Comparison of ENCODE assay signal across 14 cellular contexts in genomic region chr17:64502021-64502420, GRCh38. TPM values are rescaled to one million over a fixed set of nuclear protein-coding genes. Genes with fewer than 3 reads are reported as not detected.
DNase-seq lines count a peak whose midpoint lies in the region; ATAC-seq lines count a peak whose summit lies in the region.
"Had no signal": no experiment of that assay in that cellular context is flagged by ENCODE, and none has a peak within 500 bp of the region (broad histone marks: within the 10 kb centered on the region; RNA-seq: fewer than 3 reads in every experiment).

No MANE protein-coding gene starts in this region.

- intact Hi-C loops in right cardiac atrium (cut with DNase I), result no loop called here

- H3K4me1 ChIP-seq in SJSA1 (replicated peaks) (peaks cover 39% of the 10 kb centered on the region), skeletal muscle satellite cell (ENCODE audit: control insufficient read depth, insufficient read depth, low read length) (peaks cover 65% of the 10 kb centered on the region), right cardiac atrium (ENCODE audit: control insufficient read depth, insufficient read depth, low read length) (peaks cover 3% of the 10 kb centered on the region)
- H3K4me1 ChIP-seq in effector memory CD4-positive, alpha-beta T cell (ENCODE audit: control insufficient read depth, insufficient read depth, low read length, poor library complexity, severe bottlenecking), result peaks cover 32% of the 10 kb centered on the region

- ATAC-seq in right cardiac atrium, result no peak
- ATAC-seq: gastrocnemius medialis, left colon had no signal

- H3K27ac Mint-ChIP-seq in activated CD4-positive, alpha-beta T cell treated with anti-CD3 and anti-CD28 coated beads, Interleukin-2, amount 10 ng/mL, durations not matched to agents 7 days and 5 days, result peak overlapping the region; percentile 54

- no peaks in the 10 kb centered on the region for H3K27me3 Mint-ChIP-seq in activated CD4-positive, alpha-beta T cell treated with anti-CD3 and anti-CD28 coated beads, Interleukin-2, amount 10 ng/mL, durations not matched to agents 7 days and 5 days

- H3K36me3 ChIP-seq in SJSA1 (peaks cover 90% of the 10 kb centered on the region), skeletal muscle satellite cell (ENCODE audit: insufficient read depth, low read length) (peaks cover 82% of the 10 kb centered on the region)
- peaks cover 77% of the 10 kb centered on the region for H3K36me3 ChIP-seq in effector memory CD4-positive, alpha-beta T cell (ENCODE audit: control insufficient read depth, insufficient read depth, low read length)

- H3K9me3 ChIP-seq in SJSA1 (replicated peaks), result no peaks in the 10 kb centered on the region
- H3K9me3 ChIP-seq in effector memory CD4-positive, alpha-beta T cell (ENCODE audit: control insufficient read depth, low read length), result no peaks in the 10 kb centered on the region
- no peaks in the 10 kb centered on the region for H3K9me3 ChIP-seq in skeletal muscle satellite cell (replicated peaks; ENCODE audit: low read length)
- no peaks in the 10 kb centered on the region for H3K9me3 ChIP-seq in right cardiac atrium (ENCODE audit: control insufficient read depth, low read length)
- H3K9me3 ChIP-seq: gastrocnemius medialis had no signal

- H3K27me3 ChIP-seq in SJSA1 (replicated peaks) (no peaks in the 10 kb centered on the region), skeletal muscle satellite cell (ENCODE audit: control insufficient read depth, insufficient read depth, low read length) (no peaks in the 10 kb centered on the region), right cardiac atrium (ENCODE audit: control insufficient read depth, insufficient read depth) (no peaks in the 10 kb centered on the region)
- no peaks in the 10 kb centered on the region for H3K27me3 ChIP-seq in effector memory CD4-positive, alpha-beta T cell (replicated peaks; ENCODE audit: control insufficient read depth, insufficient read depth, low read length, poor library complexity, severe bottlenecking)
- H3K27me3 ChIP-seq: gastrocnemius medialis had no signal

- CTCF ChIA-PET in activated CD4-positive, alpha-beta T cell treated with anti-CD3 and anti-CD28 coated beads, Interleukin-2, amount 10 ng/mL, durations not matched to agents 7 days and 5 days (lab: Charles Lee), result interaction anchor here (1.5 kb wide), 1 partner anchor 10 kb away, joined by 7 read pairs; no protein-coding TSS in a partner anchor

- peaks cover 81% of the 10 kb centered on the region for H3K36me3 Mint-ChIP-seq in activated CD4-positive, alpha-beta T cell treated with anti-CD3 and anti-CD28 coated beads, Interleukin-2, amount 10 ng/mL, durations not matched to agents 7 days and 5 days (ENCODE audit: low read depth)

- H3K27ac ChIP-seq in SJSA1, result peak overlapping the region; percentile 6; the same call in 1 of the 2 replicates
- H3K27ac ChIP-seq in effector memory CD4-positive, alpha-beta T cell (ENCODE audit: insufficient read depth, low read length, poor library complexity, severe bottlenecking), result peak overlapping the region; percentile 31
- no peak overlapping the region for H3K27ac ChIP-seq in right cardiac atrium (ENCODE audit: low read length)

- no peak overlapping the region for H3K4me3 ChIP-seq in SJSA1
- H3K4me3 ChIP-seq in effector memory CD4-positive, alpha-beta T cell (ENCODE audit: insufficient read depth, low read depth, low read length, poor library complexity, severe bottlenecking), result no peak overlapping the region
- no peak overlapping the region for H3K4me3 ChIP-seq in skeletal muscle satellite cell (ENCODE audit: low read length)
- H3K4me3 ChIP-seq in right cardiac atrium (ENCODE audit: low read length), result no peak overlapping the region
- H3K4me3 ChIP-seq: gastrocnemius medialis had no signal

- no peak overlapping the region for H3K9ac ChIP-seq in skeletal muscle satellite cell (ENCODE audit: low read depth, low read length)

- no peaks in the 10 kb centered on the region for H3K9me3 Mint-ChIP-seq in activated CD4-positive, alpha-beta T cell treated with anti-CD3 and anti-CD28 coated beads, Interleukin-2, amount 10 ng/mL, durations not matched to agents 7 days and 5 days

- 66% methylated on average over 3 of the region's 3 CpGs for WGBS in right cardiac atrium

- POLR2A ChIA-PET in activated CD4-positive, alpha-beta T cell treated with anti-CD3 and anti-CD28 coated beads, Interleukin-2, amount 10 ng/mL, durations not matched to agents 7 days and 5 days (lab: Charles Lee), result interaction anchor here (0.7 kb wide), 1 partner anchor 9 kb away, joined by 3 read pairs; no protein-coding TSS in a partner anchor

- no peak for DNase-seq in activated CD4-positive, alpha-beta T cell treated with anti-CD3 and anti-CD28 coated beads, Interleukin-2, amount 10 ng/mL, durations not matched to agents 7 days and 5 days
- DNase-seq in activated CD4-positive, alpha-beta T cell treated with anti-CD3 and anti-CD28 coated beads for 4 hours, result no peak
- DNase-seq in SJSA1 (ENCODE audit: low read depth in 1 of 2, low spot score in 2 of 2) (no peak), SKM-1 (lab: John Stamatoyannopoulos, UW; ENCODE audit: unreplicated experiment) (no peak), right cardiac atrium (no peak)
- DNase-seq in effector memory CD4-positive, alpha-beta T cell, result no peak
- DNase-seq in activated effector memory CD4-positive, alpha-beta T cell treated with anti-CD3 and anti-CD28 coated beads, Interleukin-2, amount 50 U/mL, for 16 hours, result no peak
- DNase-seq: activated CD8-positive, alpha-beta memory T cell treated with anti-CD3 and anti-CD28 coated beads, Interleukin-2, amount 50 U/mL, for 48 hours; gastrocnemius medialis; left colon; MV-4-11; NCI-H526; occipital lobe had no signal

- peaks cover 72% of the 10 kb centered on the region for H3K4me1 Mint-ChIP-seq in activated CD4-positive, alpha-beta T cell treated with anti-CD3 and anti-CD28 coated beads, Interleukin-2, amount 10 ng/mL, durations not matched to agents 7 days and 5 days

- H3K4me3 Mint-ChIP-seq in activated CD4-positive, alpha-beta T cell treated with anti-CD3 and anti-CD28 coated beads, Interleukin-2, amount 10 ng/mL, durations not matched to agents 7 days and 5 days, result no peak overlapping the region

- peak overlapping the region; percentile 82 for H3K4me2 ChIP-seq in skeletal muscle satellite cell (ENCODE audit: low read length)

RNA-seq across cellular contexts. Expression of gene DDX5, which starts 4.1 kb away (rescaled TPM):
- total RNA-seq in activated CD4-positive, alpha-beta T cell treated with anti-CD3 and anti-CD28 coated beads, Interleukin-2, amount 10 ng/mL, durations not matched to agents 7 days and 5 days, result 100 to 1,000 TPM; 797 to 802 TPM
- 306 and 463 TPM in 2 replicates for total RNA-seq in SJSA1 (2014; rRNA removed; shearing (Covaris generic))
- total RNA-seq in skeletal muscle satellite cell (2012; rRNA removed), result 240 and 255 TPM in 2 replicates
- total RNA-seq in right cardiac atrium, result 100 to 1,000 TPM; 366 to 573 (median 420) TPM
- 312 TPM for polyA plus RNA-seq in right cardiac atrium

RNA-seq across cellular contexts. Expression of gene CEP95, which starts 4.8 kb away (rescaled TPM):
- 10 to 100 TPM; 45.4 to 48.1 TPM for total RNA-seq in activated CD4-positive, alpha-beta T cell treated with anti-CD3 and anti-CD28 coated beads, Interleukin-2, amount 10 ng/mL, durations not matched to agents 7 days and 5 days
- total RNA-seq in SJSA1 (2014; rRNA removed; shearing (Covaris generic)), result 32.5 and 36.7 TPM in 2 replicates
- total RNA-seq in skeletal muscle satellite cell (2012; rRNA removed), result 12.9 and 17.5 TPM in 2 replicates
- total RNA-seq in right cardiac atrium, result 10 to 100 TPM; 16.3 to 23.3 (median 19.4) TPM
- 15.6 TPM for polyA plus RNA-seq in right cardiac atrium

RNA-seq across cellular contexts. Expression of gene POLG2, which starts 5.2 kb away (rescaled TPM):
- 10 to 100 TPM; 36.6 to 37.5 TPM for total RNA-seq in activated CD4-positive, alpha-beta T cell treated with anti-CD3 and anti-CD28 coated beads, Interleukin-2, amount 10 ng/mL, durations not matched to agents 7 days and 5 days
- 7.0 and 7.5 TPM in 2 replicates for total RNA-seq in SJSA1 (2014; rRNA removed; shearing (Covaris generic))
- total RNA-seq in skeletal muscle satellite cell (2012; rRNA removed), result 4.8 and 5.9 TPM in 2 replicates
- 1 to 10 TPM; 7.2 to 9.0 (median 8.2) TPM for total RNA-seq in right cardiac atrium
- polyA plus RNA-seq in right cardiac atrium, result 5.4 TPM

RNA-seq across cellular contexts. Expression of gene MILR1, which starts 53.1 kb away (rescaled TPM):
- total RNA-seq in activated CD4-positive, alpha-beta T cell treated with anti-CD3 and anti-CD28 coated beads, Interleukin-2, amount 10 ng/mL, durations not matched to agents 7 days and 5 days, result under 1 TPM in 1 of 2 experiments, not detected in 1; 0.27 TPM
- not detected in 2 replicates for total RNA-seq in SJSA1 (2014; rRNA removed; shearing (Covaris generic))
- total RNA-seq in skeletal muscle satellite cell (2012; rRNA removed), result 26.2 and 28.6 TPM in 2 replicates
- total RNA-seq in right cardiac atrium, result 1 to 10 TPM; 1.9 to 6.6 (median 5.3) TPM
- 2.5 TPM for polyA plus RNA-seq in right cardiac atrium
